ENCODE assay signal across 3 cellular contexts in the genomic region with DNA sequence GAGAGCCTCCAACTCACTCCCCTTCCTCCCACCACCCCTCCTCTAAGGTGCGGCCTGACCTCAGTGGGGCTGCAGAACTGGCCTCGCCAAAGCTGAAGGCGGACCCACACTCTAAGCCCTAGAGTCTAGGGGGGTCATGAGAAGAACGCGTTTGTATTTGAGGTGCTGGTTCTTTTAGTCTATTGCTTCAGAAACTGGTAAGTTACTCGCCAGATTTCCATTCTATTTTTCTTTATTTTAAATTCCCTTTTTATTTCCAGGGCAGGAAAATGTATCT.
TF ChIP-seq lines count a peak whose summit lies in the region.

No MANE protein-coding gene starts in this region.

TF ChIP-seq in SK-N-SH, 30 proteins besides CTCF, POLR2A, EP300 and RAD21 (continued from another document):
- TF ChIP-seq POLR2AphosphoS5 (IDR thresholded peaks at IDR 0.05; ENCODE audit: low read depth, low read length), result no peak
- no peak for TF ChIP-seq TCF12 (IDR thresholded peaks at IDR 0.05)
- TF ChIP-seq SMC3 (IDR thresholded peaks at IDR 0.05; ENCODE audit: low read depth, low read length), result no peak
- TF ChIP-seq, protein P1, sequence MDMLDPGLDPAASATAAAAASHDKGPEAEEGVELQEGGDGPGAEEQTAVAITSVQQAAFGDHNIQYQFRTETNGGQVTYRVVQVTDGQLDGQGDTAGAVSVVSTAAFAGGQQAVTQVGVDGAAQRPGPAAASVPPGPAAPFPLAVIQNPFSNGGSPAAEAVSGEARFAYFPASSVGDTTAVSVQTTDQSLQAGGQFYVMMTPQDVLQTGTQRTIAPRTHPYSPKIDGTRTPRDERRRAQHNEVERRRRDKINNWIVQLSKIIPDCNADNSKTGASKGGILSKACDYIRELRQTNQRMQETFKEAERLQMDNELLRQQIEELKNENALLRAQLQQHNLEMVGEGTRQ (IDR thresholded peaks at IDR 0.05; ENCODE audit: borderline replicate concordance, low read depth, low read length), result no peak
- TF ChIP-seq FOXM1 (IDR thresholded peaks at IDR 0.05; ENCODE audit: low read depth), result no peak
- TF ChIP-seq RCOR1 (IDR thresholded peaks at IDR 0.05; ENCODE audit: low read length), result no peak
- TF ChIP-seq FOXJ3 (CRISPR knock-in tag; IDR thresholded peaks at IDR 0.05), result no peak
- no peak for TF ChIP-seq MXI1 (IDR thresholded peaks at IDR 0.05; ENCODE audit: low read depth, low read length)
- no peak for TF ChIP-seq TAF1 (IDR thresholded peaks at IDR 0.05; ENCODE audit: borderline replicate concordance, low read depth, low read length)
- TF ChIP-seq, protein P2, sequence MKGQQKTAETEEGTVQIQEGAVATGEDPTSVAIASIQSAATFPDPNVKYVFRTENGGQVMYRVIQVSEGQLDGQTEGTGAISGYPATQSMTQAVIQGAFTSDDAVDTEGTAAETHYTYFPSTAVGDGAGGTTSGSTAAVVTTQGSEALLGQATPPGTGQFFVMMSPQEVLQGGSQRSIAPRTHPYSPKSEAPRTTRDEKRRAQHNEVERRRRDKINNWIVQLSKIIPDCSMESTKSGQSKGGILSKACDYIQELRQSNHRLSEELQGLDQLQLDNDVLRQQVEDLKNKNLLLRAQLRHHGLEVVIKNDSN (IDR thresholded peaks at IDR 0.05; ENCODE audit: borderline replicate concordance, low read depth), result no peak
- TF ChIP-seq MEF2A (IDR thresholded peaks at IDR 0.05; ENCODE audit: borderline replicate concordance, low read depth), result no peak
- TF ChIP-seq, protein P3, sequence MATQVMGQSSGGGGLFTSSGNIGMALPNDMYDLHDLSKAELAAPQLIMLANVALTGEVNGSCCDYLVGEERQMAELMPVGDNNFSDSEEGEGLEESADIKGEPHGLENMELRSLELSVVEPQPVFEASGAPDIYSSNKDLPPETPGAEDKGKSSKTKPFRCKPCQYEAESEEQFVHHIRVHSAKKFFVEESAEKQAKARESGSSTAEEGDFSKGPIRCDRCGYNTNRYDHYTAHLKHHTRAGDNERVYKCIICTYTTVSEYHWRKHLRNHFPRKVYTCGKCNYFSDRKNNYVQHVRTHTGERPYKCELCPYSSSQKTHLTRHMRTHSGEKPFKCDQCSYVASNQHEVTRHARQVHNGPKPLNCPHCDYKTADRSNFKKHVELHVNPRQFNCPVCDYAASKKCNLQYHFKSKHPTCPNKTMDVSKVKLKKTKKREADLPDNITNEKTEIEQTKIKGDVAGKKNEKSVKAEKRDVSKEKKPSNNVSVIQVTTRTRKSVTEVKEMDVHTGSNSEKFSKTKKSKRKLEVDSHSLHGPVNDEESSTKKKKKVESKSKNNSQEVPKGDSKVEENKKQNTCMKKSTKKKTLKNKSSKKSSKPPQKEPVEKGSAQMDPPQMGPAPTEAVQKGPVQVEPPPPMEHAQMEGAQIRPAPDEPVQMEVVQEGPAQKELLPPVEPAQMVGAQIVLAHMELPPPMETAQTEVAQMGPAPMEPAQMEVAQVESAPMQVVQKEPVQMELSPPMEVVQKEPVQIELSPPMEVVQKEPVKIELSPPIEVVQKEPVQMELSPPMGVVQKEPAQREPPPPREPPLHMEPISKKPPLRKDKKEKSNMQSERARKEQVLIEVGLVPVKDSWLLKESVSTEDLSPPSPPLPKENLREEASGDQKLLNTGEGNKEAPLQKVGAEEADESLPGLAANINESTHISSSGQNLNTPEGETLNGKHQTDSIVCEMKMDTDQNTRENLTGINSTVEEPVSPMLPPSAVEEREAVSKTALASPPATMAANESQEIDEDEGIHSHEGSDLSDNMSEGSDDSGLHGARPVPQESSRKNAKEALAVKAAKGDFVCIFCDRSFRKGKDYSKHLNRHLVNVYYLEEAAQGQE (IDR thresholded peaks at IDR 0.05; ENCODE audit: low read depth, low read length), result no peak

TF ChIP-seq in SK-N-SH treated with all-trans-retinoic acid at 6 μM for 48 hours, 23 proteins besides CTCF, POLR2A, EP300 and RAD21 (continued from another document):
- TF ChIP-seq, protein P4, sequence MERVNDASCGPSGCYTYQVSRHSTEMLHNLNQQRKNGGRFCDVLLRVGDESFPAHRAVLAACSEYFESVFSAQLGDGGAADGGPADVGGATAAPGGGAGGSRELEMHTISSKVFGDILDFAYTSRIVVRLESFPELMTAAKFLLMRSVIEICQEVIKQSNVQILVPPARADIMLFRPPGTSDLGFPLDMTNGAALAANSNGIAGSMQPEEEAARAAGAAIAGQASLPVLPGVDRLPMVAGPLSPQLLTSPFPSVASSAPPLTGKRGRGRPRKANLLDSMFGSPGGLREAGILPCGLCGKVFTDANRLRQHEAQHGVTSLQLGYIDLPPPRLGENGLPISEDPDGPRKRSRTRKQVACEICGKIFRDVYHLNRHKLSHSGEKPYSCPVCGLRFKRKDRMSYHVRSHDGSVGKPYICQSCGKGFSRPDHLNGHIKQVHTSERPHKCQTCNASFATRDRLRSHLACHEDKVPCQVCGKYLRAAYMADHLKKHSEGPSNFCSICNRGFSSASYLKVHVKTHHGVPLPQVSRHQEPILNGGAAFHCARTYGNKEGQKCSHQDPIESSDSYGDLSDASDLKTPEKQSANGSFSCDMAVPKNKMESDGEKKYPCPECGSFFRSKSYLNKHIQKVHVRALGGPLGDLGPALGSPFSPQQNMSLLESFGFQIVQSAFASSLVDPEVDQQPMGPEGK (CRISPR knock-in tag; IDR thresholded peaks at IDR 0.05; ENCODE audit: borderline replicate concordance), result no peak
- TF ChIP-seq, protein P5, sequence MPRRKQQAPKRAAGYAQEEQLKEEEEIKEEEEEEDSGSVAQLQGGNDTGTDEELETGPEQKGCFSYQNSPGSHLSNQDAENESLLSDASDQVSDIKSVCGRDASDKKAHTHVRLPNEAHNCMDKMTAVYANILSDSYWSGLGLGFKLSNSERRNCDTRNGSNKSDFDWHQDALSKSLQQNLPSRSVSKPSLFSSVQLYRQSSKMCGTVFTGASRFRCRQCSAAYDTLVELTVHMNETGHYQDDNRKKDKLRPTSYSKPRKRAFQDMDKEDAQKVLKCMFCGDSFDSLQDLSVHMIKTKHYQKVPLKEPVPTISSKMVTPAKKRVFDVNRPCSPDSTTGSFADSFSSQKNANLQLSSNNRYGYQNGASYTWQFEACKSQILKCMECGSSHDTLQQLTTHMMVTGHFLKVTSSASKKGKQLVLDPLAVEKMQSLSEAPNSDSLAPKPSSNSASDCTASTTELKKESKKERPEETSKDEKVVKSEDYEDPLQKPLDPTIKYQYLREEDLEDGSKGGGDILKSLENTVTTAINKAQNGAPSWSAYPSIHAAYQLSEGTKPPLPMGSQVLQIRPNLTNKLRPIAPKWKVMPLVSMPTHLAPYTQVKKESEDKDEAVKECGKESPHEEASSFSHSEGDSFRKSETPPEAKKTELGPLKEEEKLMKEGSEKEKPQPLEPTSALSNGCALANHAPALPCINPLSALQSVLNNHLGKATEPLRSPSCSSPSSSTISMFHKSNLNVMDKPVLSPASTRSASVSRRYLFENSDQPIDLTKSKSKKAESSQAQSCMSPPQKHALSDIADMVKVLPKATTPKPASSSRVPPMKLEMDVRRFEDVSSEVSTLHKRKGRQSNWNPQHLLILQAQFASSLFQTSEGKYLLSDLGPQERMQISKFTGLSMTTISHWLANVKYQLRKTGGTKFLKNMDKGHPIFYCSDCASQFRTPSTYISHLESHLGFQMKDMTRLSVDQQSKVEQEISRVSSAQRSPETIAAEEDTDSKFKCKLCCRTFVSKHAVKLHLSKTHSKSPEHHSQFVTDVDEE (CRISPR knock-in tag; IDR thresholded peaks at IDR 0.05), result no peak
- TF ChIP-seq, protein P6, sequence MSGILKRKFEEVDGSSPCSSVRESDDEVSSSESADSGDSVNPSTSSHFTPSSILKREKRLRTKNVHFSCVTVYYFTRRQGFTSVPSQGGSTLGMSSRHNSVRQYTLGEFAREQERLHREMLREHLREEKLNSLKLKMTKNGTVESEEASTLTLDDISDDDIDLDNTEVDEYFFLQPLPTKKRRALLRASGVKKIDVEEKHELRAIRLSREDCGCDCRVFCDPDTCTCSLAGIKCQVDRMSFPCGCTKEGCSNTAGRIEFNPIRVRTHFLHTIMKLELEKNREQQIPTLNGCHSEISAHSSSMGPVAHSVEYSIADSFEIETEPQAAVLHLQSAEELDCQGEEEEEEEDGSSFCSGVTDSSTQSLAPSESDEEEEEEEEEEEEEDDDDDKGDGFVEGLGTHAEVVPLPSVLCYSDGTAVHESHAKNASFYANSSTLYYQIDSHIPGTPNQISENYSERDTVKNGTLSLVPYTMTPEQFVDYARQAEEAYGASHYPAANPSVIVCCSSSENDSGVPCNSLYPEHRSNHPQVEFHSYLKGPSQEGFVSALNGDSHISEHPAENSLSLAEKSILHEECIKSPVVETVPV (CRISPR knock-in tag; IDR thresholded peaks at IDR 0.05), result no peak

TF ChIP-seq in neural cell, 6 proteins besides CTCF, POLR2A, EP300 and RAD21 (continued from another document):
- TF ChIP-seq, protein P3 (IDR thresholded peaks at IDR 0.05; ENCODE audit: borderline replicate concordance), result no peak
